ENCODE assay signal across 25 cellular contexts in the genomic region with DNA sequence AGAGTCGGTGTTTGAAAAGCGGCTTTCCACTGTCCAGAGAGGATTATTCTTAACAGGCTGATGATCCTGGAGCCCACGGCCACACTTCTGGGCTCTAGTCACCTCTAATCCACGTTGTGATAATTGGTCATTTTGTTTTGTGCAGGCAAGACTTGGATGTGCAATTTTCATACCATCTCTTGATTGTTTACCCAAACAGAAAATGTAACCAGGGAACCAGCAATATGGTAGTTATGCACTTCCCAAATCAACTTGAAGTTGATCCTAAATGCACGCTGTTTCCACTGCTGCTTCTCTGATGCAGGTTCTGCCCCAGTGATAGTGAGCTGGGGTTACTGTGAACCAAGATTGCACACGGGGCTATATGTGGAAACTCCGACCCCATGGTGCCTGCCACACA. TPM values are rescaled to one million over a fixed set of nuclear protein-coding genes. Genes with fewer than 3 reads are reported as not detected.
DNase-seq lines count a peak whose midpoint lies in the region; TF ChIP-seq lines count a peak whose summit lies in the region.
"Had no signal": no experiment of that assay in that cellular context is flagged by ENCODE, and none has a peak within 500 bp of the region (broad histone marks: within the 10 kb centered on the region; RNA-seq: fewer than 3 reads in every experiment).

No MANE protein-coding gene starts in this region.

- intact Hi-C loops in Calu3 (cut with micrococcal nuclease; ENCODE audit: unreplicated experiment), result no loop called here
- intact Hi-C loops in dendritic cell treated with granulocyte-macrophage colony-stimulating factor and Interleukin-4, amounts not matched to agents 40 ng/mL and 50 ng/mL, for 4 days (cut with micrococcal nuclease), result no loop called here

- H3K4me3 Mint-ChIP-seq in Calu3 (ENCODE audit: low read depth, unreplicated experiment) (no peak overlapping the region), osteocyte (ENCODE audit: unreplicated experiment) (peak overlapping the region; percentile 20)
- H3K4me3 Mint-ChIP-seq in dendritic cell treated with granulocyte-macrophage colony-stimulating factor and Interleukin-4, amounts not matched to agents 40 ng/mL and 50 ng/mL, for 4 days, result no peak overlapping the region
- no peak overlapping the region for H3K4me3 Mint-ChIP-seq in activated CD4-positive, alpha-beta T cell treated with anti-CD3 and anti-CD28 coated beads, Interleukin-2, amount 10 ng/mL, durations not matched to agents 7 days and 5 days
- H3K4me3 Mint-ChIP-seq: activated naive CD8-positive, alpha-beta T cell; brain; CD8-positive, alpha-beta T cell; naive B cell; stimulated activated naive B cell treated with anti-CD40 and anti-IgM and Interleukin-4, amounts not matched to agents 10 μg/mL and 1 μg/mL and 100 μg/mL, for 72 hours had no signal

- BruUV-seq in Calu3 (replicated peaks; lab: Mats Ljungman, UMichigan), result no TSS peak

- POLR2A ChIA-PET in activated CD4-positive, alpha-beta T cell treated with anti-CD3 and anti-CD28 coated beads, Interleukin-2, amount 10 ng/mL, durations not matched to agents 7 days and 5 days (lab: Charles Lee), result interaction anchor here (0.8 kb wide), 1 partner anchor 64 kb away, joined by 3 read pairs; no protein-coding TSS in a partner anchor

- H3K27ac Mint-ChIP-seq in Calu3 (ENCODE audit: unreplicated experiment) (peak overlapping the region; percentile 64), osteocyte (ENCODE audit: unreplicated experiment) (peak overlapping the region; percentile 99)
- peak overlapping the region; percentile 5 for H3K27ac Mint-ChIP-seq in dendritic cell treated with granulocyte-macrophage colony-stimulating factor and Interleukin-4, amounts not matched to agents 40 ng/mL and 50 ng/mL, for 4 days
- H3K27ac Mint-ChIP-seq in activated CD4-positive, alpha-beta T cell treated with anti-CD3 and anti-CD28 coated beads, Interleukin-2, amount 10 ng/mL, durations not matched to agents 7 days and 5 days, result no peak overlapping the region
- H3K27ac Mint-ChIP-seq: activated naive CD8-positive, alpha-beta T cell; brain; CD8-positive, alpha-beta T cell; naive B cell had no signal

- DNase-seq in Calu3 (no peak), MV-4-11 (lab: John Stamatoyannopoulos, UW) (peak; percentile 4), osteocyte (ENCODE audit: extremely low spot score, unreplicated experiment) (no peak), hypothalamus (lab: John Stamatoyannopoulos, UW) (no peak), A172 (ENCODE audit: low spot score) (no peak), NCI-H2227 (lab: John Stamatoyannopoulos, UW; ENCODE audit: unreplicated experiment) (no peak)
- no peak for DNase-seq in activated CD4-positive, alpha-beta T cell treated with anti-CD3 and anti-CD28 coated beads, Interleukin-2, amount 10 ng/mL, durations not matched to agents 7 days and 5 days
- DNase-seq: activated CD4-positive, alpha-beta T cell treated with anti-CD3 and anti-CD28 coated beads for 1 hour; CD8-positive, alpha-beta T cell; cortex of kidney; GOT3; hippocampal formation; KG1; naive B cell; NCI-H1092; NCI-H2029 treated with DMSO at 0.1 percent for 48 hours; NCI-H510A treated with DMSO at 0.1 percent for 48 hours; Peyer's patch; posterior cingulate gyrus; stimulated activated CD4-positive, alpha-beta T cell treated with anti-CD3 and anti-CD28 coated beads, Interleukin-2, amount 100 ng/mL, for 24 hours; stimulated activated naive B cell treated with anti-CD40 and anti-IgM and Interleukin-4, amounts not matched to agents 10 μg/mL and 1 μg/mL and 100 μg/mL, for 72 hours had no signal

- peaks cover 5% of the 10 kb centered on the region for H3K36me3 Mint-ChIP-seq in Calu3 (ENCODE audit: insufficient read depth, unreplicated experiment)
- H3K36me3 Mint-ChIP-seq in dendritic cell treated with granulocyte-macrophage colony-stimulating factor and Interleukin-4, amounts not matched to agents 40 ng/mL and 50 ng/mL, for 4 days (ENCODE audit: low read depth), result no peaks in the 10 kb centered on the region
- H3K36me3 Mint-ChIP-seq in osteocyte (ENCODE audit: unreplicated experiment), result no peaks in the 10 kb centered on the region
- peaks cover 1% of the 10 kb centered on the region for H3K36me3 Mint-ChIP-seq in activated CD4-positive, alpha-beta T cell treated with anti-CD3 and anti-CD28 coated beads, Interleukin-2, amount 10 ng/mL, durations not matched to agents 7 days and 5 days (ENCODE audit: low read depth)
- H3K36me3 Mint-ChIP-seq: activated naive CD8-positive, alpha-beta T cell; brain; CD8-positive, alpha-beta T cell; naive B cell; stimulated activated naive B cell treated with anti-CD40 and anti-IgM and Interleukin-4, amounts not matched to agents 10 μg/mL and 1 μg/mL and 100 μg/mL, for 72 hours had no signal

- H3K9me3 Mint-ChIP-seq in Calu3 (ENCODE audit: low read depth, unreplicated experiment) (peaks cover 8% of the 10 kb centered on the region), osteocyte (ENCODE audit: unreplicated experiment) (no peaks in the 10 kb centered on the region)
- H3K9me3 Mint-ChIP-seq in dendritic cell treated with granulocyte-macrophage colony-stimulating factor and Interleukin-4, amounts not matched to agents 40 ng/mL and 50 ng/mL, for 4 days, result peaks cover 6% of the 10 kb centered on the region
- H3K9me3 Mint-ChIP-seq in activated CD4-positive, alpha-beta T cell treated with anti-CD3 and anti-CD28 coated beads, Interleukin-2, amount 10 ng/mL, durations not matched to agents 7 days and 5 days, result peaks cover 4% of the 10 kb centered on the region
- H3K9me3 Mint-ChIP-seq: CD8-positive, alpha-beta T cell had no signal

- TF ChIP-seq CTCF in Calu3 (IDR thresholded peaks at IDR 0.05; ENCODE audit: unreplicated experiment) (no peak), osteocyte (IDR thresholded peaks at IDR 0.05) (no peak)

- H3K27me3 Mint-ChIP-seq in Calu3 (ENCODE audit: unreplicated experiment) (no peaks in the 10 kb centered on the region), osteocyte (ENCODE audit: unreplicated experiment) (no peaks in the 10 kb centered on the region)
- H3K27me3 Mint-ChIP-seq in dendritic cell treated with granulocyte-macrophage colony-stimulating factor and Interleukin-4, amounts not matched to agents 40 ng/mL and 50 ng/mL, for 4 days, result no peaks in the 10 kb centered on the region
- H3K27me3 Mint-ChIP-seq in activated CD4-positive, alpha-beta T cell treated with anti-CD3 and anti-CD28 coated beads, Interleukin-2, amount 10 ng/mL, durations not matched to agents 7 days and 5 days, result peaks cover 9% of the 10 kb centered on the region
- H3K27me3 Mint-ChIP-seq: activated naive CD8-positive, alpha-beta T cell had no signal

- CTCF ChIA-PET in Calu3 (lab: Charles Lee), result no interaction called here
- CTCF ChIA-PET in activated CD4-positive, alpha-beta T cell treated with anti-CD3 and anti-CD28 coated beads, Interleukin-2, amount 10 ng/mL, durations not matched to agents 7 days and 5 days (lab: Charles Lee), result interaction anchor here (1.1 kb wide), 1 partner anchor 58 kb away, joined by 3 read pairs; no protein-coding TSS in a partner anchor

- H3K4me1 Mint-ChIP-seq in Calu3 (ENCODE audit: low read depth, unreplicated experiment) (peaks cover 27% of the 10 kb centered on the region), osteocyte (ENCODE audit: unreplicated experiment) (peaks cover 65% of the 10 kb centered on the region)
- peaks cover 48% of the 10 kb centered on the region for H3K4me1 Mint-ChIP-seq in dendritic cell treated with granulocyte-macrophage colony-stimulating factor and Interleukin-4, amounts not matched to agents 40 ng/mL and 50 ng/mL, for 4 days (ENCODE audit: low read depth)
- peaks cover 33% of the 10 kb centered on the region for H3K4me1 Mint-ChIP-seq in activated CD4-positive, alpha-beta T cell treated with anti-CD3 and anti-CD28 coated beads, Interleukin-2, amount 10 ng/mL, durations not matched to agents 7 days and 5 days
- H3K4me1 Mint-ChIP-seq: brain; naive B cell; stimulated activated naive B cell treated with anti-CD40 and anti-IgM and Interleukin-4, amounts not matched to agents 10 μg/mL and 1 μg/mL and 100 μg/mL, for 72 hours had no signal

RNA-seq across cellular contexts. Expression of a gene that starts 14.8 kb away (rescaled TPM):
- total RNA-seq in Calu3 (2022) (34.8 and 48.0 TPM in 2 replicates), osteocyte (0.34 and 0.51 TPM in 2 replicates)
- total RNA-seq in A172 (2014; rRNA removed; shearing (Covaris generic)), result 0.16 TPM in 1 of 2 replicates, not detected in the other
- total RNA-seq in activated CD4-positive, alpha-beta T cell treated with anti-CD3 and anti-CD28 coated beads, Interleukin-2, amount 10 ng/mL, durations not matched to agents 7 days and 5 days, result not detected
- total RNA-seq: CD8-positive, alpha-beta T cell; HT-29 had no signal

Comparison
In these comparisons a context has a peak if more than half of its experiments do, and no peak if none do; other contexts are left out.
1. RNA of a gene that starts 14.8 kb away (total RNA-seq): 34.8 to 48.0 TPM in Calu3; 0.34 to 0.51 TPM in osteocyte, 0.16 TPM in A172 and not detected in activated CD4-positive, alpha-beta T cell treated with anti-CD3 and anti-CD28 coated beads, Interleukin-2, amount 10 ng/mL, durations not matched to agents 7 days and 5 days; every median in the first group is over 10 times any median in the second.